In the genomic region with DNA sequence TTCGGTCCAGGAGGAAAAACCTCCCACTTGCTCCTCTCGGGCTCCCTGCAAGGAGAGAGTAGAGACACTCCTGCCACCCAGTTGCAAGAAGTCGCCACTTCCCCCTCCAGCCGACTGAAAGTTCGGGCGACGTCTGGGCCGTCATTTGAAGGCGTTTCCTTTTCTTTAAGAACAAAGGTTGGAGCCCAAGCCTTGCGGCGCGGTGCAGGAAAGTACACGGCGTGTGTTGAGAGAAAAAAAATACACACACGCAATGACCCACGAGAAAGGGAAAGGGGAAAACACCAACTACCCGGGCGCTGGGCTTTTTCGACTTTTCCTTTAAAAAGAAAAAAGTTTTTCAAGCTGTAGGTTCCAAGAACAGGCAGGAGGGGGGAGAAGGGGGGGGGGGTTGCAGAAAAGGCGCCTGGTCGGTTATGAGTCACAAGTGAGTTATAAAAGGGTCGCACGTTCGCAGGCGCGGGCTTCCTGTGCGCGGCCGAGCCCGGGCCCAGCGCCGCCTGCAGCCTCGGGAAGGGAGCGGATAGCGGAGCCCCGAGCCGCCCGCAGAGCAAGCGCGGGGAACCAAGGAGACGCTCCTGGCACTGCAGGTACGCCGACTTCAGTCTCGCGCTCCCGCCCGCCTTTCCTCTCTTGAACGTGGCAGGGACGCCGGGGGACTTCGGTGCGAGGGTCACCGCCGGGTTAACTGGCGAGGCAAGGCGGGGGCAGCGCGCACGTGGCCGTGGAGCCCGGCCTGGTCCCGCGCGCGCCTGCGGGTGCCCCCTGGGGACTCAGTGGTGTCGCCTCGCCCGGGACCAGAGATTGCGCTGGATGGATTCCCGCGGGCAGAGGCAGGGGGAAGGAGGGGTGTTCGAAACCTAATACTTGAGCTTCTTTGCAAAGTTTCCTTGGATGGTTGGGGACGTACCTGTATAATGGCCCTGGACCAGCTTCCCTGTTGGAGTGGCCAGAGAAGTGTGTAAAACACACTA, we compare ENCODE assay signal across 9 cellular contexts.
DNase-seq lines count a peak whose midpoint lies in the region; ATAC-seq and TF ChIP-seq lines count a peak whose summit lies in the region.
"Had no signal": no experiment of that assay in that cellular context is flagged by ENCODE, and none has a peak within 500 bp of the region (broad histone marks: within the 10 kb centered on the region; RNA-seq: fewer than 3 reads in every experiment).

No MANE protein-coding gene starts in this region.

- peak overlapping the region; percentile 70 for H3K4me3 ChIP-seq in AG10803 (ENCODE audit: low read length)
- peak overlapping the region; percentile 52 for H3K4me3 ChIP-seq in iPS-15b (ENCODE audit: low read depth, low read length)

- peaks cover 38% of the 10 kb centered on the region for H3K27me3 ChIP-seq in iPS-15b (ENCODE audit: control insufficient read depth, insufficient read depth, low read length)

- H3K4me1 Mint-ChIP-seq in T-helper 1 cell treated with Interleukin-12 subunit alpha and Interleukin-12 subunit beta and Interleukin-4 antibody, amounts not matched to agents 30 μg/mL and 1 μg/mL, for 36 hours (ENCODE audit: low read depth), result peaks cover 52% of the 10 kb centered on the region

- peak overlapping the region; percentile 91 for H3K27ac Mint-ChIP-seq in T-helper 1 cell treated with Interleukin-12 subunit alpha and Interleukin-12 subunit beta and Interleukin-4 antibody, amounts not matched to agents 30 μg/mL and 1 μg/mL, for 36 hours

- DNase-seq in AG10803 (ENCODE audit: low read depth) (peak; percentile 67), amniotic epithelial cell (ENCODE audit: low read depth) (peak; percentile 45), NCI-H345 treated with DMSO at 0.1 percent for 48 hours (lab: John Stamatoyannopoulos, UW; ENCODE audit: unreplicated experiment) (no peak)
- DNase-seq in stimulated activated CD4-positive, alpha-beta T cell treated with anti-CD3 and anti-CD28 coated beads, Interleukin-12 subunit alpha, Interleukin-12 subunit beta, amount 100 ng/mL, for 24 hours (ENCODE audit: low read depth in 2 of 2), result peak; percentile 79 to 83

- H3K36me3 Mint-ChIP-seq in T-helper 1 cell treated with Interleukin-12 subunit alpha and Interleukin-12 subunit beta and Interleukin-4 antibody, amounts not matched to agents 30 μg/mL and 1 μg/mL, for 36 hours (ENCODE audit: low read depth), result peaks cover 20% of the 10 kb centered on the region

- peak; percentile 7 for TF ChIP-seq CTCF in AG10803 (conservative IDR thresholded peaks at IDR 0.05; ENCODE audit: low read length)

- H3K9me3 Mint-ChIP-seq in T-helper 1 cell treated with Interleukin-12 subunit alpha and Interleukin-12 subunit beta and Interleukin-4 antibody, amounts not matched to agents 30 μg/mL and 1 μg/mL, for 36 hours, result no peaks in the 10 kb centered on the region

- peak overlapping the region; percentile 88 for H3K4me3 Mint-ChIP-seq in T-helper 1 cell treated with Interleukin-12 subunit alpha and Interleukin-12 subunit beta and Interleukin-4 antibody, amounts not matched to agents 30 μg/mL and 1 μg/mL, for 36 hours

- H3K9ac ChIP-seq in iPS-15b (ENCODE audit: low read depth, low read length), result peak overlapping the region; percentile 18

- no peaks in the 10 kb centered on the region for H3K9me3 ChIP-seq in iPS-15b (ENCODE audit: control insufficient read depth, insufficient read depth, low read length)

- no peaks in the 10 kb centered on the region for H3K36me3 ChIP-seq in iPS-15b (ENCODE audit: control insufficient read depth, insufficient read depth, low read length)

- H3K27me3 Mint-ChIP-seq in T-helper 1 cell treated with Interleukin-12 subunit alpha and Interleukin-12 subunit beta and Interleukin-4 antibody, amounts not matched to agents 30 μg/mL and 1 μg/mL, for 36 hours (ENCODE audit: low read depth), result no peaks in the 10 kb centered on the region

- no peaks in the 10 kb centered on the region for H3K4me1 ChIP-seq in iPS-15b (ENCODE audit: control insufficient read depth, insufficient read depth, low read length)

- ATAC-seq in GM19351 (IDR thresholded peaks at IDR 0.05; ENCODE audit: unreplicated experiment) (peak; percentile 36), HG03457 (IDR thresholded peaks at IDR 0.05; ENCODE audit: unreplicated experiment) (peak; percentile 35)
- ATAC-seq: HCT116 had no signal
